ENCODE assay signal across 8 cellular contexts in the genomic region with DNA sequence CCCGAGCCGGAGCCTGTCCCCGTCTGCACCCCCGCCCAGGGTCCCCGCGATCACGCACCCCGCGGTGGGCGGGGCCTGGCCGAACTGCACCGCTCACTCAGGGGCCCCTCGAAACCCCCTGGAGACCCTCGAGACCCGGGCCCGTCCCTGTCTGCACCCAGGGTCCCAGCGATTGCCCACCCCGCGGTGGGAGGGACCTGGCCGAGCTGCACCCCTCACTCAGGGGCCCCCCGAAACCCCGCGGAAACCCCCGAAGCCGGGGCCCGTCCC. TPM values are rescaled to one million over a fixed set of nuclear protein-coding genes. Genes with fewer than 3 reads are reported as not detected.
DNase-seq lines count a peak whose midpoint lies in the region; ATAC-seq and TF ChIP-seq lines count a peak whose summit lies in the region.

No MANE protein-coding gene starts in this region.

- H3K9ac ChIP-seq in DND-41 (ENCODE audit: low read depth, low read length), result peak overlapping the region; percentile 99
- peak overlapping the region; percentile 98 for H3K9ac ChIP-seq in mesendoderm (ENCODE audit: low read length)

- H3K56ac ChIP-seq in mesendoderm (ENCODE audit: low read length), result peak overlapping the region; percentile 98

- H3K27ac ChIP-seq in DND-41 (ENCODE audit: low read length) (peak overlapping the region; percentile 89), mesendoderm (ENCODE audit: low read depth, low read length) (peak overlapping the region; percentile 63)

- H3K9me3 Mint-ChIP-seq in brain, result peaks cover 0 to 2% (median 0%) of the 10 kb centered on the region in 5 experiments

- ATAC-seq in DND-41 (ENCODE audit: insufficient read depth, low read depth) (peak; percentile 5; the same call in 1 of the 3 replicates), HG03045 (IDR thresholded peaks at IDR 0.05; ENCODE audit: unreplicated experiment) (peak; percentile 18), GM18858 (IDR thresholded peaks at IDR 0.05; ENCODE audit: unreplicated experiment) (no peak), GM21619 (IDR thresholded peaks at IDR 0.05; ENCODE audit: unreplicated experiment) (no peak)

- H4K5ac ChIP-seq in mesendoderm (ENCODE audit: low read length), result no peak overlapping the region

- peak overlapping the region; percentile 84 to 89 (median 85) for H3K4me3 Mint-ChIP-seq in brain

- H3K79me2 ChIP-seq in DND-41 (ENCODE audit: insufficient read depth, low read length), result peaks cover 62% of the 10 kb centered on the region
- H3K79me2 ChIP-seq in mesendoderm (ENCODE audit: control insufficient read depth, insufficient read depth, low read length), result peaks cover 53% of the 10 kb centered on the region

- peak overlapping the region; percentile 66 for H3K23ac ChIP-seq in mesendoderm (ENCODE audit: low read length)

- DNase-seq in DND-41 (no peak), mesendoderm (no peak), epidermal melanocyte (ENCODE audit: insufficient read length, low spot score) (no peak), LoVo (ENCODE audit: low spot score) (no peak)

- no peak overlapping the region for H2AK5ac ChIP-seq in mesendoderm (ENCODE audit: low read length)

- peaks cover 35% of the 10 kb centered on the region for H3K4me1 ChIP-seq in DND-41 (ENCODE audit: insufficient read depth, low read length)
- H3K4me1 ChIP-seq in mesendoderm (ENCODE audit: control insufficient read depth, low read depth, low read length), result no peaks in the 10 kb centered on the region

- peak overlapping the region; percentile 82 for H2AFZ ChIP-seq in DND-41 (ENCODE audit: low read depth, low read length)

- H3K18ac ChIP-seq in mesendoderm (ENCODE audit: low read length), result peak overlapping the region; percentile 98

- TF ChIP-seq CTCF in DND-41 (IDR thresholded peaks at IDR 0.05; ENCODE audit: borderline replicate concordance, extremely low read depth, low read length, poor library complexity, severe bottlenecking) (no peak), brain (conservative IDR thresholded peaks at IDR 0.05) (no peak)

- H3K36me3 ChIP-seq in DND-41 (ENCODE audit: insufficient read depth, low read length), result peaks cover 27% of the 10 kb centered on the region
- no peaks in the 10 kb centered on the region for H3K36me3 ChIP-seq in mesendoderm (ENCODE audit: control insufficient read depth, insufficient read depth, low read length)

- H3K9me3 ChIP-seq in DND-41 (ENCODE audit: insufficient read depth, low read length, severe bottlenecking), result no peaks in the 10 kb centered on the region

- peak overlapping the region; percentile 91 for H4K8ac ChIP-seq in mesendoderm (ENCODE audit: low read depth, low read length)

- H4K20me1 ChIP-seq in DND-41 (ENCODE audit: insufficient read depth, low read length), result peaks cover 50% of the 10 kb centered on the region

- no peak overlapping the region for H2BK5ac ChIP-seq in mesendoderm (ENCODE audit: low read length)

- H3K4me3 ChIP-seq in DND-41 (ENCODE audit: low read depth in 1 of 2, low read length in 2 of 2) (peak overlapping the region; percentile 87 to 99; a peak in 3 of 4 replicates), mesendoderm (ENCODE audit: low read length) (peak overlapping the region; percentile 97)

- peaks cover 30% of the 10 kb centered on the region for H3K4me1 Mint-ChIP-seq in brain

- no peak overlapping the region for H2BK15ac ChIP-seq in mesendoderm (replicated peaks; ENCODE audit: low read depth)

- peaks cover 9% of the 10 kb centered on the region for H3K27me3 Mint-ChIP-seq in brain

- H3K27ac Mint-ChIP-seq in brain, result peak overlapping the region in 2 of 5 experiments; percentile 65 to 85

- H3K36me3 Mint-ChIP-seq in brain, result no peaks in the 10 kb centered on the region

- peak overlapping the region; percentile 84 for H3K4me2 ChIP-seq in DND-41 (ENCODE audit: insufficient read depth, low read length)
- peak overlapping the region; percentile 85 for H3K4me2 ChIP-seq in mesendoderm (ENCODE audit: low read length)

- H3K79me1 ChIP-seq in mesendoderm (ENCODE audit: low read length), result peaks cover 9% of the 10 kb centered on the region

- peak overlapping the region; percentile 95 for H2BK120ac ChIP-seq in mesendoderm (ENCODE audit: low read depth, low read length)

- WGBS in mesendoderm (ENCODE audit: extremely low coverage, insufficient coverage, low lambda C conversion rate), result no CpG with 5 or more reads among the region's 26 CpGs

- peak overlapping the region; percentile 100 for H3K4ac ChIP-seq in mesendoderm (ENCODE audit: low read depth, low read length)

- no peaks in the 10 kb centered on the region for H3K27me3 ChIP-seq in DND-41 (ENCODE audit: insufficient read depth, low read length, poor library complexity)
- no peaks in the 10 kb centered on the region for H3K27me3 ChIP-seq in mesendoderm (ENCODE audit: insufficient read depth, low read length, poor library complexity)

RNA-seq across cellular contexts. Expression of a gene that starts 0.5 kb away (rescaled TPM):
- polyA plus RNA-seq in brain (ENCODE audit: insufficient read depth, low read depth, low replicate concordance), result 80.9 TPM
- 144 TPM for polyA plus RNA-seq in mesendoderm (2013, experiment 1 of 2)
- 143 TPM for polyA plus RNA-seq in mesendoderm (2013, experiment 2 of 2)

RNA-seq across cellular contexts. Expression of a gene that starts 19.7 kb away (rescaled TPM):
- polyA plus RNA-seq in brain (ENCODE audit: insufficient read depth, low read depth, low replicate concordance), result 28.4 TPM
- polyA plus RNA-seq in mesendoderm (2013, experiment 1 of 2), result 43.7 TPM
- polyA plus RNA-seq in mesendoderm (2013, experiment 2 of 2), result 44.8 TPM

RNA-seq across cellular contexts. Expression of a gene that starts 28.9 kb away (rescaled TPM):
- 121 TPM for polyA plus RNA-seq in brain (ENCODE audit: insufficient read depth, low read depth, low replicate concordance)
- polyA plus RNA-seq in mesendoderm (2013, experiment 1 of 2), result 215 TPM
- polyA plus RNA-seq in mesendoderm (2013, experiment 2 of 2), result 208 TPM

Comparison
In these comparisons a context has a peak if more than half of its experiments do, and no peak if none do; other contexts are left out.
1. ATAC-seq: peak in DND-41 (single experiment) and HG03045 (single experiment); none in GM18858 (single experiment) and GM21619 (single experiment).